Comparison of ENCODE assay signal across 9 cellular contexts in genomic region chr6:1608222-1608975, GRCh38. TPM values are rescaled to one million over a fixed set of nuclear protein-coding genes. Genes with fewer than 3 reads are reported as not detected.
A peak's percentile ranks its signal among the peaks of the same experiment; 100 is the strongest.
DNase-seq lines count a peak whose midpoint lies in the region; ATAC-seq, FAIRE-seq and TF ChIP-seq lines count a peak whose summit lies in the region.
"Had no signal": no experiment of that assay in that cellular context is flagged by ENCODE, and none has a peak within 500 bp of the region (broad histone marks: within the 10 kb centered on the region; RNA-seq: fewer than 3 reads in every experiment).

No MANE protein-coding gene starts in this region.

- H4K20me1 ChIP-seq in BLaER1 treated with 17β-estradiol and CSF1 and Interleukin-3, amounts not matched to agents 10 nM and 100 nM: peaks cover 0 to 95% (median 79%) of the 10 kb centered on the region in 11 experiments; a peak in 19 of 22 replicates
- H4K20me1 ChIP-seq in GM23248 (ENCODE audit: insufficient read depth): no peaks in the 10 kb centered on the region

- peaks cover 37% of the 10 kb centered on the region for H3K4me1 Mint-ChIP-seq in mesothelial cell of epicardium

- no peak overlapping the region for H3K27ac ChIP-seq in BLaER1 treated with 17β-estradiol and CSF1 and Interleukin-3, amounts not matched to agents 10 nM and 100 nM
- no peak overlapping the region for H3K27ac ChIP-seq in GM23248

- peaks cover 13% of the 10 kb centered on the region for H3F3A ChIP-seq in GM23248 (ENCODE audit: insufficient read depth)

- peak overlapping the region; percentile 87 to 98 (median 96); a peak in 21 of 22 replicates for H3K4me2 ChIP-seq in BLaER1 treated with 17β-estradiol and CSF1 and Interleukin-3, amounts not matched to agents 10 nM and 100 nM
- peak overlapping the region; percentile 87 for H3K4me2 ChIP-seq in GM23248 (ENCODE audit: unreplicated experiment)

- H3K4me3 Mint-ChIP-seq in mesothelial cell of epicardium: peak overlapping the region; percentile 65

- no peak overlapping the region for H2AFZ ChIP-seq in GM23248

- peak overlapping the region; percentile 67 for H3K27ac Mint-ChIP-seq in mesothelial cell of epicardium

- no peaks in the 10 kb centered on the region for H3K9me3 Mint-ChIP-seq in mesothelial cell of epicardium

- H3K9ac ChIP-seq in BLaER1 treated with 17β-estradiol and CSF1 and Interleukin-3, amounts not matched to agents 10 nM and 100 nM: no peak overlapping the region
- H3K9ac ChIP-seq in GM23248 (no peak overlapping the region), adipocyte (ENCODE audit: low read length) (no peak overlapping the region)

- in situ Hi-C loops in GM23248 (cut with MboI): loop anchor here (10.0 kb wide), 1 partner anchor 496 kb away; no protein-coding TSS in a partner anchor

- peak; percentile 19 for DNase-seq in GM23248
- DNase-seq in adipocyte (ENCODE audit: low read depth): no peak
- no peak for DNase-seq in mesothelial cell of epicardium (ENCODE audit: low spot score in 2 of 2, unreplicated experiment in 2 of 2)
- no peak for DNase-seq in RCC 7860 (ENCODE audit: low spot score)
- no peak for DNase-seq in left lobe of liver (ENCODE audit: low spot score)
- DNase-seq in GF-D8 (lab: John Stamatoyannopoulos, UW): no peak
- DNase-seq: NCI-H226 had no signal

- peaks cover 57% of the 10 kb centered on the region for H3K27me3 Mint-ChIP-seq in mesothelial cell of epicardium (ENCODE audit: low read depth)

- H3K9me3 ChIP-seq in BLaER1 treated with 17β-estradiol and CSF1 and Interleukin-3, amounts not matched to agents 10 nM and 100 nM (replicated peaks in 1 of 11): peaks cover 0 to 15% (median 13%) of the 10 kb centered on the region in 11 experiments; a peak in 17 of 22 replicates
- H3K9me3 ChIP-seq in GM23248 (ENCODE audit: low read depth): no peaks in the 10 kb centered on the region
- H3K9me3 ChIP-seq in adipocyte (ENCODE audit: control insufficient read depth, low read length): no peaks in the 10 kb centered on the region

- no peaks in the 10 kb centered on the region for H3K9me2 ChIP-seq in GM23248 (ENCODE audit: insufficient read depth)

- peak overlapping the region; percentile 56 to 73 (median 64); a peak in 17 of 20 replicates for H3K4me3 ChIP-seq in BLaER1 treated with 17β-estradiol and CSF1 and Interleukin-3, amounts not matched to agents 10 nM and 100 nM
- H3K4me3 ChIP-seq in GM23248 (no peak overlapping the region), adipocyte (ENCODE audit: low read length) (peak overlapping the region; percentile 76)

- 12 to 17% methylated on average over 48 of the region's 48 CpGs for WGBS in GM23248 (ENCODE audit: low coverage in 1 of 2, low lambda C conversion rate in 2 of 2, missing lambda C conversion rate in 2 of 2), 2 experiments

- H3K36me3 ChIP-seq in BLaER1 treated with 17β-estradiol and CSF1 and Interleukin-3, amounts not matched to agents 10 nM and 100 nM: no peaks in the 10 kb centered on the region
- no peaks in the 10 kb centered on the region for H3K36me3 ChIP-seq in GM23248 (ENCODE audit: low read depth)
- no peaks in the 10 kb centered on the region for H3K36me3 ChIP-seq in adipocyte (ENCODE audit: control insufficient read depth, insufficient read depth, low read length, severe bottlenecking)

- peaks cover 40 to 72% (median 61%) of the 10 kb centered on the region in 10 experiments for H3K4me1 ChIP-seq in BLaER1 treated with 17β-estradiol and CSF1 and Interleukin-3, amounts not matched to agents 10 nM and 100 nM
- H3K4me1 ChIP-seq in GM23248 (ENCODE audit: insufficient read depth) (peaks cover 6% of the 10 kb centered on the region; the same call in 1 of the 2 replicates), adipocyte (ENCODE audit: control insufficient read depth, insufficient read depth, low read length) (peaks cover 38% of the 10 kb centered on the region)

- FAIRE-seq in RCC 7860 (lab: Jason Lieb, UNC): no peak

- ATAC-seq in HG02884 (IDR thresholded peaks at IDR 0.05; ENCODE audit: unreplicated experiment) (no peak), left lobe of liver (no peak)

- H3K79me2 ChIP-seq in GM23248 (ENCODE audit: insufficient read depth): peaks cover 19% of the 10 kb centered on the region

- H3K27me3 ChIP-seq in BLaER1 treated with 17β-estradiol and CSF1 and Interleukin-3, amounts not matched to agents 10 nM and 100 nM: peaks cover 100% of the 10 kb centered on the region in 11 experiments
- H3K27me3 ChIP-seq in GM23248 (replicated peaks; ENCODE audit: insufficient read depth) (peaks cover 52% of the 10 kb centered on the region), adipocyte (replicated peaks; ENCODE audit: control insufficient read depth, insufficient read depth, low read length) (peaks cover 49% of the 10 kb centered on the region)

- peaks cover 10% of the 10 kb centered on the region for H3K36me3 Mint-ChIP-seq in mesothelial cell of epicardium

- TF ChIP-seq CTCF in mesothelial cell of epicardium (IDR thresholded peaks at IDR 0.05; ENCODE audit: unreplicated experiment): no peak

RNA-seq across cellular contexts. Expression of gene FOXC1, which starts 1.3 kb away (rescaled TPM):
- total RNA-seq in GM23248 (2014; rRNA removed; shearing (Covaris generic)): 11.1 and 13.2 TPM in 2 replicates
- polyA plus RNA-seq in GM23248 (2016; fragmentation: Nextera tagmentation; extraction: Ambion mirVana): 3.3 and 3.5 TPM in 2 replicates
- total RNA-seq in mesothelial cell of epicardium (49.8 to 52.2 TPM (median 50.5 TPM) in 3 replicates), left lobe of liver (0.38 TPM)
